ENCODE assay signal across 8 cellular contexts in the genomic region with DNA sequence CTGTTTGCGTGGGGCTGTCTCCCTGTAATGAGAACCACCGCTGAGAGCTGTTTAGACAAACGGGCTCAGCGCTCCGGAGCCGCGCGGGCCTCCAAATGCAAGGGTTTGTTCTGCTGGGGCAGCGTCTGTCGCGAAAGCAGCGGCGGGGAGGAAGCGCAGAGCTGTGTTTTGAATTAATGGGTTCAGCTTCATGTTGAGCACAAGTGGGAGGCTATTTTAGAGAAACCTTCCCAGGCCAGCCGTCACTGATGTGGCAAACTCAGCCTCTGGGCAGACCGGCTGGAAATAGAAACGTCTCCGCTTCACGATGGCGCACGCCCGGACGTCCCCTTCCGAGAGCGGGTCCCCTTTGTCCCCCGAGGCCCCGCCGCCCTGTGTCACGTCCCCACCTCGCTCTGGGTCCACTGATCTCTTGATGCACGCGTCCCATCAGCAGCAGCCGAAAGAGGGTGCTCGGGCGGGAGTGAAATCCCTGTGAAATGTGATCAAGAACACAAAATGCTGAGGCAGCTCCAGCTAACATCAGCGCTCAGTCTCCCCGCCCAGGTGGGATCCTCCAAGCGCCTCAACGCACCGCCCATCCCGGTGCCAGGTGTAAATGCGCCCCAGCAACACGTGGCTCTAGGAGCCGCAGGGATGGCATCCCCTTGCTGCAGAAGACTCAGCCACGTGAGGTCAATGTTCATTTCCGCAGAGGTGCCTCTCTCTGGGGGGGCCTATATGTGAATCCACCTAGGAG. TPM values are rescaled to one million over a fixed set of nuclear protein-coding genes. Genes with fewer than 3 reads are reported as not detected.
DNase-seq lines count a peak whose midpoint lies in the region; ATAC-seq and TF ChIP-seq lines count a peak whose summit lies in the region.

No MANE protein-coding gene starts in this region.

- peak; percentile 54 for DNase-seq in Calu3
- DNase-seq in NCI-H146 treated with DMSO at 0.1 percent for 48 hours (lab: John Stamatoyannopoulos, UW; ENCODE audit: unreplicated experiment) = peak; percentile 71
- no peak for DNase-seq in chondrocyte (ENCODE audit: low spot score)
- peak; percentile 46 for DNase-seq in left lobe of liver (ENCODE audit: low spot score)
- no peak for DNase-seq in HT-29 (ENCODE audit: low spot score)

- H3K4me1 Mint-ChIP-seq in Calu3 (ENCODE audit: low read depth, unreplicated experiment) (peaks cover 9% of the 10 kb centered on the region), chondrocyte (ENCODE audit: low read depth) (peaks cover 27% of the 10 kb centered on the region)
- peaks cover 4% of the 10 kb centered on the region for H3K4me1 Mint-ChIP-seq in stimulated activated naive CD8-positive, alpha-beta T cell treated with anti-CD3 and anti-CD28 coated beads, Interleukin-15, Interleukin-2, amounts not matched to agents 100 ng/mL and 50 ng/mL, for 24 hours (ENCODE audit: low read depth)

- ATAC-seq in left lobe of liver = peak; percentile 84
- no peak for ATAC-seq in HG03378 (IDR thresholded peaks at IDR 0.05; ENCODE audit: unreplicated experiment)
- ATAC-seq in GM21381 (IDR thresholded peaks at IDR 0.05; ENCODE audit: unreplicated experiment) = no peak

- H3K4me3 Mint-ChIP-seq in Calu3 (ENCODE audit: low read depth, unreplicated experiment) (peak overlapping the region; percentile 81), chondrocyte (ENCODE audit: unreplicated experiment) (peak overlapping the region; percentile 72)
- H3K4me3 Mint-ChIP-seq in stimulated activated naive CD8-positive, alpha-beta T cell treated with anti-CD3 and anti-CD28 coated beads, Interleukin-15, Interleukin-2, amounts not matched to agents 100 ng/mL and 50 ng/mL, for 24 hours = peak overlapping the region; percentile 50

- no peak for TF ChIP-seq CTCF in Calu3 (IDR thresholded peaks at IDR 0.05; ENCODE audit: unreplicated experiment)
- peak; percentile 45 for TF ChIP-seq CTCF in chondrocyte (IDR thresholded peaks at IDR 0.05)

- intact Hi-C loops in Calu3 (cut with micrococcal nuclease; ENCODE audit: unreplicated experiment) = loop anchor here (5.0 kb wide), 1 partner anchor 35 kb away; no protein-coding TSS in a partner anchor

- H3K27me3 Mint-ChIP-seq in Calu3 (ENCODE audit: unreplicated experiment) = no peaks in the 10 kb centered on the region
- no peaks in the 10 kb centered on the region for H3K27me3 Mint-ChIP-seq in chondrocyte (ENCODE audit: low read depth)
- H3K27me3 Mint-ChIP-seq in stimulated activated naive CD8-positive, alpha-beta T cell treated with anti-CD3 and anti-CD28 coated beads, Interleukin-15, Interleukin-2, amounts not matched to agents 100 ng/mL and 50 ng/mL, for 24 hours = peaks cover 48% of the 10 kb centered on the region

- no peaks in the 10 kb centered on the region for H3K9me3 Mint-ChIP-seq in Calu3 (ENCODE audit: low read depth, unreplicated experiment)
- H3K9me3 Mint-ChIP-seq in chondrocyte (ENCODE audit: low read depth) = no peaks in the 10 kb centered on the region
- no peaks in the 10 kb centered on the region for H3K9me3 Mint-ChIP-seq in stimulated activated naive CD8-positive, alpha-beta T cell treated with anti-CD3 and anti-CD28 coated beads, Interleukin-15, Interleukin-2, amounts not matched to agents 100 ng/mL and 50 ng/mL, for 24 hours

- CTCF ChIA-PET in Calu3 (lab: Charles Lee) = interaction anchor here (0.7 to 1.1 kb wide), 4 partner anchors 8 to 258 kb away, joined by 3 to 9 read pairs (median 6); no protein-coding TSS in a partner anchor

- H3K36me3 Mint-ChIP-seq in Calu3 (ENCODE audit: insufficient read depth, unreplicated experiment) = peaks cover 19% of the 10 kb centered on the region
- no peaks in the 10 kb centered on the region for H3K36me3 Mint-ChIP-seq in chondrocyte (ENCODE audit: low read depth)
- H3K36me3 Mint-ChIP-seq in stimulated activated naive CD8-positive, alpha-beta T cell treated with anti-CD3 and anti-CD28 coated beads, Interleukin-15, Interleukin-2, amounts not matched to agents 100 ng/mL and 50 ng/mL, for 24 hours (ENCODE audit: low read depth) = no peaks in the 10 kb centered on the region

- H3K27ac Mint-ChIP-seq in Calu3 (ENCODE audit: unreplicated experiment) (no peak overlapping the region), chondrocyte (ENCODE audit: unreplicated experiment) (no peak overlapping the region)
- no peak overlapping the region for H3K27ac Mint-ChIP-seq in stimulated activated naive CD8-positive, alpha-beta T cell treated with anti-CD3 and anti-CD28 coated beads, Interleukin-15, Interleukin-2, amounts not matched to agents 100 ng/mL and 50 ng/mL, for 24 hours

- no TSS peak for BruUV-seq in Calu3 (replicated peaks; lab: Mats Ljungman, UMichigan)

RNA-seq across cellular contexts. Expression of a gene that starts 44.9 kb away (rescaled TPM):
- total RNA-seq in Calu3 (2022) (33.0 and 42.2 TPM in 2 replicates), chondrocyte (10.9 to 17.0 TPM (median 11.6 TPM) in 3 replicates), left lobe of liver (7.7 TPM)
- total RNA-seq in HT-29 (2014; rRNA removed; shearing (Covaris generic)) = 0.68 and 1.4 TPM in 2 replicates

Comparison
In these comparisons a context has a peak if more than half of its experiments do, and no peak if none do; other contexts are left out.
1. DNase-seq: peak in Calu3 (single experiment), NCI-H146 treated with DMSO at 0.1 percent for 48 hours (single experiment) and left lobe of liver (single experiment); none in chondrocyte (single experiment) and HT-29 (single experiment).
2. Peak in every context shown above with its lines, with median percentiles within 50 percentile points of each other: H3K4me3 Mint-ChIP-seq.